Comparison of ENCODE assay signal across 28 cellular contexts in genomic region chr1:115867216-115867615, GRCh38. TPM values are rescaled to one million over a fixed set of nuclear protein-coding genes. Genes with fewer than 3 reads are reported as not detected.
A peak's percentile ranks its signal among the peaks of the same experiment; 100 is the strongest.
DNase-seq lines count a peak whose midpoint lies in the region; ATAC-seq, FAIRE-seq and TF ChIP-seq lines count a peak whose summit lies in the region.
"Had no signal": no experiment of that assay in that cellular context is flagged by ENCODE, and none has a peak within 500 bp of the region (broad histone marks: within the 10 kb centered on the region; RNA-seq: fewer than 3 reads in every experiment).

No MANE protein-coding gene starts in this region.

- DNase-seq in HT1080 (ENCODE audit: low read depth) (peak; percentile 75), K562 (ENCODE audit: extremely low read depth in 1 of 4, low spot score in 3 of 4) (no peak), left lung (no peak), NCI-H446 (lab: John Stamatoyannopoulos, UW) (no peak), foreskin fibroblast (no peak), NCI-H2196 (lab: John Stamatoyannopoulos, UW; ENCODE audit: unreplicated experiment) (no peak)
- DNase-seq: activated CD4-positive, alpha-beta T cell treated with anti-CD3 and anti-CD28 coated beads for 48 hours; activated naive CD4-positive, alpha-beta T cell; activated T-cell treated with anti-CD3 and anti-CD28 coated beads, Interleukin-2, amount 50 U/mL, for 48 hours; Caco-2; foreskin melanocyte; MG63; NCI-H1417; NCI-H2029 treated with DMSO at 0.1 percent for 48 hours; NCI-H2227 treated with DMSO at 0.1 percent for 48 hours; right cardiac atrium; stimulated activated CD4-positive, alpha-beta T cell treated with anti-CD3 and anti-CD28 coated beads, Interleukin-2, amount 100 ng/mL, for 48 hours; transverse colon; WERI-Rb-1 had no signal

- no peaks in the 10 kb centered on the region for H4K20me1 ChIP-seq in BLaER1 treated with 17β-estradiol and CSF1 and Interleukin-3, amounts not matched to agents 10 nM and 100 nM
- no peaks in the 10 kb centered on the region for H4K20me1 ChIP-seq in K562 (replicated peaks; ENCODE audit: control insufficient read depth, insufficient read depth, low read length)
- H4K20me1 ChIP-seq: BLaER1 had no signal

- H3K27ac ChIP-seq in BLaER1 treated with 17β-estradiol and CSF1 and Interleukin-3, amounts not matched to agents 10 nM and 100 nM = peak overlapping the region in 6 of 11 experiments; percentile 41 to 95 (median 85); a peak in 11 of 22 replicates
- no peak overlapping the region for H3K27ac ChIP-seq in K562 (ENCODE audit: extremely low read depth, low read depth, low read length)
- no peak overlapping the region for H3K27ac ChIP-seq in left lung
- H3K27ac ChIP-seq: BLaER1, parathyroid adenoma, transverse colon, WERI-Rb-1 had no signal

- no peak for TF ChIP-seq POLR2A in K562 (conservative IDR thresholded peaks at IDR 0.05)

- H3K79me2 ChIP-seq in K562 (ENCODE audit: control insufficient read depth, insufficient read depth, low read length) = no peaks in the 10 kb centered on the region
- H3K79me2 ChIP-seq: parathyroid adenoma had no signal

- TF ChIP-seq CTCF in K562 (IDR thresholded peaks at IDR 0.05 in 2 of 3, conservative IDR thresholded peaks at IDR 0.05 in 1 of 3; ENCODE audit: insufficient read depth in 2 of 3, low read depth in 1 of 3, low read length in 3 of 3) = no peak
- no peak for TF ChIP-seq CTCF in left lung (IDR thresholded peaks at IDR 0.05)
- no peak for TF ChIP-seq CTCF in foreskin fibroblast (IDR thresholded peaks at IDR 0.05; ENCODE audit: low read depth, low read length)

- H3K4me2 ChIP-seq in BLaER1 treated with 17β-estradiol and CSF1 and Interleukin-3, amounts not matched to agents 10 nM and 100 nM = peak overlapping the region in 6 of 11 experiments; percentile 35 to 79 (median 66); a peak in 10 of 22 replicates
- no peak overlapping the region for H3K4me2 ChIP-seq in K562 (ENCODE audit: insufficient read depth, low read length)
- H3K4me2 ChIP-seq: BLaER1 had no signal

- in situ Hi-C loops in K562 (cut with MboI) = no loop called here

- no TSS peak for BruUV-seq in K562 (replicated peaks; lab: Mats Ljungman, UMichigan)

- H2AFZ ChIP-seq in K562 (ENCODE audit: low read depth, low read length) = no peak overlapping the region
- H2AFZ ChIP-seq: parathyroid adenoma had no signal

- CTCF ChIA-PET in K562 (lab: Yijun Ruan, JAX; ENCODE audit: low intra/inter-chr PET ratio) = no interaction called here

- no peak for TF ChIP-seq RAD21 in K562 (CRISPR knock-in tag; conservative IDR thresholded peaks at IDR 0.05 in 1 of 2, IDR thresholded peaks at IDR 0.05 in 1 of 2)

- ATAC-seq in K562 = no peak
- ATAC-seq in left lung = peak; percentile 56
- ATAC-seq in HG03520 (IDR thresholded peaks at IDR 0.05; ENCODE audit: unreplicated experiment) = no peak
- ATAC-seq: right cardiac atrium had no signal

- no peak overlapping the region for H3K4me3 ChIP-seq in BLaER1 treated with 17β-estradiol and CSF1 and Interleukin-3, amounts not matched to agents 10 nM and 100 nM
- H3K4me3 ChIP-seq in K562 (no peak overlapping the region), left lung (no peak overlapping the region), foreskin fibroblast (ENCODE audit: low read depth in 1 of 2, low read length in 2 of 2) (no peak overlapping the region)
- H3K4me3 ChIP-seq: BLaER1, lung, MG63, transverse colon had no signal

- no peaks in the 10 kb centered on the region; a peak in 1 of 22 replicates for H3K9me3 ChIP-seq in BLaER1 treated with 17β-estradiol and CSF1 and Interleukin-3, amounts not matched to agents 10 nM and 100 nM (replicated peaks in 1 of 11)
- H3K9me3 ChIP-seq in K562 (replicated peaks; ENCODE audit: control insufficient read depth, insufficient read depth, low read depth, low read length) (no peaks in the 10 kb centered on the region), left lung (no peaks in the 10 kb centered on the region)
- H3K9me3 ChIP-seq: BLaER1, Caco-2, MG63, transverse colon had no signal

- H3K27me3 ChIP-seq in BLaER1 treated with 17β-estradiol and CSF1 and Interleukin-3, amounts not matched to agents 10 nM and 100 nM = no peaks in the 10 kb centered on the region
- no peaks in the 10 kb centered on the region; a peak in 2 of 5 replicates for H3K27me3 ChIP-seq in K562 (ENCODE audit: control insufficient read depth in 2 of 2, insufficient read depth in 2 of 2, low read length in 2 of 2)
- H3K27me3 ChIP-seq in left lung = no peaks in the 10 kb centered on the region
- H3K27me3 ChIP-seq: BLaER1, MG63 had no signal

- TF ChIP-seq EP300 in K562 (IDR thresholded peaks at IDR 0.05; ENCODE audit: low read length) = no peak

- no peaks in the 10 kb centered on the region for H3K9me1 ChIP-seq in K562 (ENCODE audit: control insufficient read depth, insufficient read depth, low read length)

- intact Hi-C loops in K562 (cut with micrococcal nuclease) (no loop called here), left lung (cut with DNase I) (no loop called here)

- no peaks in the 10 kb centered on the region for H3K36me3 ChIP-seq in BLaER1 treated with 17β-estradiol and CSF1 and Interleukin-3, amounts not matched to agents 10 nM and 100 nM
- H3K36me3 ChIP-seq in K562 (ENCODE audit: control insufficient read depth, insufficient read depth, low read length) (no peaks in the 10 kb centered on the region), left lung (no peaks in the 10 kb centered on the region)
- H3K36me3 ChIP-seq: BLaER1, MG63, transverse colon, WERI-Rb-1 had no signal

- POLR2A ChIA-PET in K562 (lab: Yijun Ruan, JAX) = no interaction called here

- 0% methylated on average over 1 of the region's 1 CpG for whole genome bisulfite sequencing in K562 (ENCODE audit: insufficient coverage, low coverage, missing lambda C conversion rate)

- FAIRE-seq in K562 (lab: Jason Lieb, UNC) = no peak
- FAIRE-seq: endothelial cell of umbilical vein, GM12891 had no signal

- peaks cover 0 to 70% (median 35%) of the 10 kb centered on the region in 10 experiments; a peak in 14 of 20 replicates for H3K4me1 ChIP-seq in BLaER1 treated with 17β-estradiol and CSF1 and Interleukin-3, amounts not matched to agents 10 nM and 100 nM
- H3K4me1 ChIP-seq in K562 (replicated peaks in 1 of 2; ENCODE audit: control insufficient read depth in 2 of 2, insufficient read depth in 2 of 2, low read length in 2 of 2) (no peaks in the 10 kb centered on the region), left lung (no peaks in the 10 kb centered on the region)
- H3K4me1 ChIP-seq: BLaER1, Caco-2, parathyroid adenoma, transverse colon had no signal

- H3K9ac ChIP-seq in BLaER1 treated with 17β-estradiol and CSF1 and Interleukin-3, amounts not matched to agents 10 nM and 100 nM = peak overlapping the region in 3 of 11 experiments; percentile 29 to 81 (median 59); a peak in 5 of 22 replicates
- H3K9ac ChIP-seq in K562 (ENCODE audit: insufficient read depth in 1 of 2, low read depth in 2 of 2, low read length in 2 of 2) = no peak overlapping the region
- H3K9ac ChIP-seq: BLaER1, parathyroid adenoma had no signal

TF ChIP-seq in K562, 482 proteins besides CTCF, POLR2A, EP300 and RAD21 (continues in another document):
- TF ChIP-seq NFYB (IDR thresholded peaks at IDR 0.05; ENCODE audit: extremely low read depth, insufficient read length) = no peak
- peak; percentile 67 for TF ChIP-seq ZNF384 (IDR thresholded peaks at IDR 0.05; ENCODE audit: low read depth, low read length)
- no peak for TF ChIP-seq CCAR2 (IDR thresholded peaks at IDR 0.05; ENCODE audit: low read depth, low read length)
- no peak for TF ChIP-seq ZNF197 (CRISPR knock-in tag; IDR thresholded peaks at IDR 0.05; ENCODE audit: low read depth)
- TF ChIP-seq BACH1 (tag; IDR thresholded peaks at IDR 0.05) = peak; percentile 48; the same call in 1 of the 2 replicates
- no peak for TF ChIP-seq RBM17 (IDR thresholded peaks at IDR 0.05; ENCODE audit: borderline replicate concordance, low read depth, low read length)
- TF ChIP-seq, protein P1, sequence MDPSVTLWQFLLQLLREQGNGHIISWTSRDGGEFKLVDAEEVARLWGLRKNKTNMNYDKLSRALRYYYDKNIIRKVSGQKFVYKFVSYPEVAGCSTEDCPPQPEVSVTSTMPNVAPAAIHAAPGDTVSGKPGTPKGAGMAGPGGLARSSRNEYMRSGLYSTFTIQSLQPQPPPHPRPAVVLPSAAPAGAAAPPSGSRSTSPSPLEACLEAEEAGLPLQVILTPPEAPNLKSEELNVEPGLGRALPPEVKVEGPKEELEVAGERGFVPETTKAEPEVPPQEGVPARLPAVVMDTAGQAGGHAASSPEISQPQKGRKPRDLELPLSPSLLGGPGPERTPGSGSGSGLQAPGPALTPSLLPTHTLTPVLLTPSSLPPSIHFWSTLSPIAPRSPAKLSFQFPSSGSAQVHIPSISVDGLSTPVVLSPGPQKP (CRISPR knock-in tag; IDR thresholded peaks at IDR 0.05) = no peak

RNA-seq across cellular contexts. Expression of gene NHLH2, which starts 26.3 kb away (rescaled TPM):
- not detected in 2 replicates for total RNA-seq in HT1080 (2014; rRNA removed; shearing (Covaris generic))
- 0.02 TPM in 1 of 2 replicates, not detected in the other for polyA plus RNA-seq in HT1080 (2015; cell fraction: cytosol; rRNA removed)
- not detected in 2 replicates for polyA plus RNA-seq in HT1080 (2015; cell fraction: nucleus; rRNA removed)
- not detected in 2 replicates for total RNA-seq in K562 (2011; cell fraction: chromatin; rRNA removed; ENCODE audit: low replicate concordance)
- total RNA-seq in K562 (2011; cell fraction: nucleolus; rRNA removed) = not detected in 2 replicates
- total RNA-seq in K562 (2011; cell fraction: nucleoplasm; rRNA removed) = not detected in 2 replicates
- not detected in 2 replicates for total RNA-seq in K562 (2014; rRNA removed)
- total RNA-seq in K562 (2014; rRNA removed; fragmentation: Illumina TruSeq; extraction: Trizol) = not detected in 2 replicates
- total RNA-seq in K562 (2015; rRNA removed; fragmentation: Illumina TruSeq; extraction: Trizol) = not detected in 2 replicates
- total RNA-seq in K562 (2021) = not detected in 2 replicates
- polyA plus RNA-seq in K562 (2011; rRNA removed) = not detected in 2 replicates
- polyA plus RNA-seq in K562 (2011; cell fraction: cytosol; rRNA removed) = not detected in 2 replicates
- not detected in 2 replicates for polyA plus RNA-seq in K562 (2011; cell fraction: nucleus; rRNA removed)
- polyA plus RNA-seq in K562 (2012) = not detected in 2 replicates
- polyA plus RNA-seq in K562 (2014; fragmentation: Illumina TruSeq; extraction: Trizol) = not detected in 2 replicates
- polyA plus RNA-seq in K562 (2014; fragmentation: Nextera tagmentation; extraction: Ambion mirVana) = not detected
- not detected in 2 replicates for polyA plus RNA-seq in K562 (2014; rRNA removed)
- not detected in 2 replicates for polyA minus RNA-seq in K562 (2011; rRNA and poly(A)+ RNA removed)
- not detected in 2 replicates for polyA minus RNA-seq in K562 (2011; cell fraction: cytosol; rRNA and poly(A)+ RNA removed)
- polyA minus RNA-seq in K562 (2011; cell fraction: nucleus; rRNA and poly(A)+ RNA removed) = not detected in 2 replicates
- not detected for total RNA-seq in left lung
- total RNA-seq: Caco-2, chondrocyte, endothelial cell of umbilical vein, right cardiac atrium, transverse colon had no signal
- polyA plus RNA-seq: AG04450, endothelial cell of umbilical vein, right cardiac atrium had no signal

Comparison
In these comparisons a context has a peak if more than half of its experiments do, and no peak if none do; other contexts are left out.
1. H3K27ac ChIP-seq: peak in BLaER1 treated with 17β-estradiol and CSF1 and Interleukin-3, amounts not matched to agents 10 nM and 100 nM (6 of 11); none in K562 (single experiment) and left lung (0 of 2).